In genomic region chr6:13487122-13488014, GRCh38 we compare ENCODE assay signal across 1 cellular context.
TF ChIP-seq lines count a peak whose summit lies in the region.

Gene GFOD1 (minus strand): TSS chr6:13487600. CDS start chr6:13486890, 710 bp downstream.

TF ChIP-seq in K562, 482 proteins besides CTCF, POLR2A, EP300 and RAD21 (continued from another document):
- TF ChIP-seq E2F8 (IDR thresholded peaks at IDR 0.05; ENCODE audit: low read depth, partially characterized antibody) (no peak), HNRNPLL (IDR thresholded peaks at IDR 0.05; ENCODE audit: low read depth, low read length, poor library complexity, severe bottlenecking) (peak; percentile 99), ZBTB1 (CRISPR knock-in tag; IDR thresholded peaks at IDR 0.05; ENCODE audit: borderline replicate concordance, low read depth) (peak; percentile 58; the same call in 1 of the 2 replicates), RFX5 (IDR thresholded peaks at IDR 0.05; ENCODE audit: low read depth, low read length) (no peak), ZNF551 (CRISPR knock-in tag; IDR thresholded peaks at IDR 0.05) (no peak), ZNF444 (CRISPR knock-in tag; IDR thresholded peaks at IDR 0.05) (no peak), RCOR1 (IDR thresholded peaks at IDR 0.05; ENCODE audit: borderline replicate concordance in 1 of 2, low read depth in 2 of 2, low read length in 2 of 2) (no peak), CREB5 (CRISPR knock-in tag; IDR thresholded peaks at IDR 0.05) (no peak), ZBTB49 (CRISPR knock-in tag; IDR thresholded peaks at IDR 0.05; ENCODE audit: borderline replicate concordance) (no peak), MBD2 (IDR thresholded peaks at IDR 0.05; ENCODE audit: borderline replicate concordance, low read depth) (peak; percentile 18; the same call in 1 of the 2 replicates), E2F6 (IDR thresholded peaks at IDR 0.05; ENCODE audit: borderline replicate concordance in 1 of 2, extremely low read depth in 1 of 2, insufficient read depth in 1 of 2, insufficient read length in 1 of 2, low read depth in 1 of 2, low read length in 1 of 2, poor library complexity in 1 of 2, severe bottlenecking in 1 of 2) (peak; percentile 26 to 77), E4F1 (CRISPR knock-in tag; IDR thresholded peaks at IDR 0.05; ENCODE audit: borderline replicate concordance) (no peak), ETV5 (CRISPR knock-in tag; IDR thresholded peaks at IDR 0.05; ENCODE audit: low read depth) (peak; percentile 32), ZNF133 (CRISPR knock-in tag; IDR thresholded peaks at IDR 0.05) (no peak), MTA3 (IDR thresholded peaks at IDR 0.05; ENCODE audit: borderline replicate concordance) (0 out of 2 replicates have a peak, but pooled peaks have one; percentile 38), SRF (CRISPR knock-in tag; IDR thresholded peaks at IDR 0.05) (0 out of 4 replicates have a peak, but pooled peaks of 1 of the 2 experiments have one; percentile 32), VEZF1 (CRISPR knock-in tag; IDR thresholded peaks at IDR 0.05) (peak; percentile 82), CEBPZ (IDR thresholded peaks at IDR 0.05; ENCODE audit: borderline replicate concordance, low read depth, low read length) (no peak), ZNF263 (CRISPR knock-in tag; IDR thresholded peaks at IDR 0.05; ENCODE audit: borderline replicate concordance) (no peak), JUND (IDR thresholded peaks at IDR 0.05; ENCODE audit: borderline replicate concordance, low read depth, low read length) (no peak), JUND (tag; IDR thresholded peaks at IDR 0.05; ENCODE audit: borderline replicate concordance, low read depth, low read length) (no peak; the same call in 2 of the 3 replicates), BRD9 (IDR thresholded peaks at IDR 0.05; ENCODE audit: low read depth, partially characterized antibody) (no peak), CBX2 (IDR thresholded peaks at IDR 0.05; ENCODE audit: insufficient read depth, low read length, poor library complexity, severe bottlenecking) (no peak), FOXP4 (CRISPR knock-in tag; IDR thresholded peaks at IDR 0.05; ENCODE audit: borderline replicate concordance) (no peak; the same call in 1 of the 2 replicates), ZFP30 (CRISPR knock-in tag; IDR thresholded peaks at IDR 0.05; ENCODE audit: borderline replicate concordance) (no peak)
